ENCODE assay signal across 8 cellular contexts in the genomic region with DNA sequence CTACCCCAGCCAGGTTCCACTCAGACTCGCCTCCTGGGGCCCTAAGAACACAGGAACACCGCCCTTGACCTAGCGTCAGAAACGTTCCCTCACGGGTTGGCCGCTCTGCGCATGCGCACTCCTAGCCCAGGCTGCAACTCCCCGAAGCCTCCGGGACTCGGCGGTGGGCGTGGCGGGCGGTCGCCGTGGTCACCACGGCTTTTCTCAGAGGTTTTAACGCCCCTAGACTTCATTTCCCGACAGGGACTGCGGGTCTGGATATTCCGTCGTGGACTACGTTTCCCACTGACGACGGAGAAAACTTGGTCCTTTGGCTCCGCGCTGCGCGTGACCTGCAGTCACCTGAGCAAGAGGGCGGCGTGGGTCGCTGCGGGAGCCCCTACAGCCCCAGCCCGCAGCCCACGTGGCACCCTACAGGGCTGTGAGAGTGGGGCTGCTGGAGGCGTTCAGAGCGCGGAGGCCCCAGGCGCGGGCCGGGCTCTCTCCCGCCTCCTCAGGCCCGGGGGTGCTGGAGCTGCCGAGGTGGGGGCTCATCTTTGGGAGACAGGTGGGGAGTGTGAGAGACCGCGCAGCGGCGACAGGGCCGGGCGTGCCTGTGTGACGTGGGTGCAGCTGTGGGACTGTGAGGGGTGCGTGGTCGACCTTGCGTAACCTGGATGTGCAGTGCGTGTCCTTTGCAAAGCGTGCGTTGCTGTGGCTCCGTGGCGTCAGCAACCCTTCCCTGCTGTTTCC. TPM values are rescaled to one million over a fixed set of nuclear protein-coding genes. Genes with fewer than 3 reads are reported as not detected.
A peak's percentile ranks its signal among the peaks of the same experiment; 100 is the strongest.
DNase-seq lines count a peak whose midpoint lies in the region; ATAC-seq lines count a peak whose summit lies in the region.

No MANE protein-coding gene starts in this region.

- ATAC-seq in HG02981 (IDR thresholded peaks at IDR 0.05; ENCODE audit: unreplicated experiment) (no peak), GM18502 (IDR thresholded peaks at IDR 0.05; ENCODE audit: poor library complexity, unreplicated experiment) (no peak)

- peaks cover 0 to 66% (median 57%) of the 10 kb centered on the region in 8 donors for H3K9me3 Mint-ChIP-seq in CD4-positive, alpha-beta memory T cell

- no peak overlapping the region for H3K27ac ChIP-seq in CD4-positive, alpha-beta memory T cell (ENCODE audit: low read depth, low read length)

- H3K9me3 ChIP-seq in CD4-positive, alpha-beta memory T cell (ENCODE audit: control insufficient read depth in 1 of 2, low read length in 2 of 2): peaks cover 0 to 4% of the 10 kb centered on the region in 2 donors

- H3K36me3 ChIP-seq in CD4-positive, alpha-beta memory T cell (ENCODE audit: insufficient read depth, low read length): peaks cover 2% of the 10 kb centered on the region

- peak in 4 of 5 donors; percentile 18 to 44 (median 30) for DNase-seq in CD4-positive, alpha-beta memory T cell
- DNase-seq in NCI-H345 (lab: John Stamatoyannopoulos, UW) (peak; percentile 85), astrocyte of the hippocampus (ENCODE audit: low read depth, low spot score) (peak; percentile 86), hypothalamus (lab: John Stamatoyannopoulos, UW) (peak; percentile 1 to 82 (median 60)), putamen (ENCODE audit: low spot score) (peak; percentile 61), NCI-H1436 (lab: John Stamatoyannopoulos, UW) (no peak)

- intact Hi-C loops in CD4-positive, alpha-beta memory T cell (cut with micrococcal nuclease): no loop called here

- peaks cover 0 to 5% (median under 1%) of the 10 kb centered on the region in 4 donors for H3K4me1 Mint-ChIP-seq in CD4-positive, alpha-beta memory T cell

- no peaks in the 10 kb centered on the region for H3K4me1 ChIP-seq in CD4-positive, alpha-beta memory T cell (ENCODE audit: insufficient read depth, low read length)

- H3K27me3 ChIP-seq in CD4-positive, alpha-beta memory T cell (ENCODE audit: insufficient read depth, low read length): no peaks in the 10 kb centered on the region

- CTCF ChIA-PET in CD4-positive, alpha-beta memory T cell (lab: Charles Lee; ENCODE audit: partially characterized antibody): no interaction called here

- no peak overlapping the region for H3K4me3 ChIP-seq in CD4-positive, alpha-beta memory T cell (ENCODE audit: low read length in 2 of 2)

- H3K36me3 Mint-ChIP-seq in CD4-positive, alpha-beta memory T cell: peaks cover 3 to 10% of the 10 kb centered on the region in 2 donors

- peak overlapping the region in 3 of 7 donors; percentile 22 to 87 (median 27) for H3K27ac Mint-ChIP-seq in CD4-positive, alpha-beta memory T cell

- peaks cover 11 to 13% of the 10 kb centered on the region in 2 donors for H3K27me3 Mint-ChIP-seq in CD4-positive, alpha-beta memory T cell

- peak overlapping the region in 5 of 8 donors; percentile 40 to 73 (median 66) for H3K4me3 Mint-ChIP-seq in CD4-positive, alpha-beta memory T cell

- POLR2A ChIA-PET in CD4-positive, alpha-beta memory T cell (lab: Charles Lee; ENCODE audit: partially characterized antibody): no interaction called here

RNA-seq across cellular contexts. Expression of a gene that starts 38.0 kb away (rescaled TPM):
- total RNA-seq in CD4-positive, alpha-beta memory T cell: 10 to 100 TPM; 30.5 to 31.1 TPM
- polyA plus RNA-seq in CD4-positive, alpha-beta memory T cell: 10 to 100 TPM in 1 of 2 donors, 1 to 10 TPM in 1; 3.1 to 13.8 TPM
